In genomic region chr7:28358423-28358868, GRCh38 we compare ENCODE assay signal across 12 cellular contexts.
DNase-seq lines count a peak whose midpoint lies in the region; ATAC-seq and TF ChIP-seq lines count a peak whose summit lies in the region.
"Had no signal": no experiment of that assay in that cellular context is flagged by ENCODE, and none has a peak within 500 bp of the region (broad histone marks: within the 10 kb centered on the region; RNA-seq: fewer than 3 reads in every experiment).

No MANE protein-coding gene starts in this region.

- peaks cover 6% of the 10 kb centered on the region for H3K4me1 Mint-ChIP-seq in stimulated activated effector memory CD8-positive, alpha-beta T cell treated with anti-CD3 and anti-CD28 coated beads, Interleukin-12 subunit alpha, Interleukin-12 subunit beta, amount 100 ng/mL, for 72 hours

- TF ChIP-seq CTCF in RWPE2 (IDR thresholded peaks at IDR 0.05; ENCODE audit: poor library complexity, severe bottlenecking) (no peak), fibroblast of mammary gland (conservative IDR thresholded peaks at IDR 0.05; ENCODE audit: control insufficient read depth, insufficient read depth, low read depth, low read length) (no peak)

- DNase-seq in activated CD4-positive, CD25-positive, alpha-beta regulatory T cell (lab: John Stamatoyannopoulos, UW), result no peak
- DNase-seq in RWPE2 (ENCODE audit: low spot score) (no peak), fibroblast of mammary gland (ENCODE audit: low read depth) (peak; percentile 99), NAMALWA (ENCODE audit: low spot score) (no peak), head of caudate nucleus (no peak)
- no peak for DNase-seq in stimulated activated effector memory CD8-positive, alpha-beta T cell treated with anti-CD3 and anti-CD28 coated beads, Interleukin-12 subunit alpha, Interleukin-12 subunit beta, amount 100 ng/mL, for 72 hours (ENCODE audit: low spot score in 2 of 2)
- DNase-seq: stimulated activated CD4-positive, alpha-beta T cell treated with anti-CD3 and anti-CD28 coated beads, Interleukin-2, amount 100 ng/mL, for 24 hours; thyroid gland had no signal

- no peak overlapping the region for H3K4me3 ChIP-seq in RWPE2 (ENCODE audit: severe bottlenecking)
- H3K4me3 ChIP-seq in fibroblast of mammary gland (ENCODE audit: control insufficient read depth, low read depth, low read length), result no peak overlapping the region
- H3K4me3 ChIP-seq: thyroid gland had no signal

- H3K9me3 Mint-ChIP-seq in stimulated activated effector memory CD8-positive, alpha-beta T cell treated with anti-CD3 and anti-CD28 coated beads, Interleukin-12 subunit alpha, Interleukin-12 subunit beta, amount 100 ng/mL, for 72 hours, result no peaks in the 10 kb centered on the region
- H3K9me3 Mint-ChIP-seq: T-helper 2 cell treated with Interferon-gamma antibody and Interleukin-4, amounts not matched to agents 5 μg/mL and 100 μg/mL, for 36 hours had no signal

- no peaks in the 10 kb centered on the region for H3K27me3 ChIP-seq in RWPE2 (ENCODE audit: insufficient read depth, poor library complexity, severe bottlenecking)
- H3K27me3 ChIP-seq: thyroid gland had no signal

- H3K36me3 ChIP-seq in RWPE2 (ENCODE audit: low read depth), result no peaks in the 10 kb centered on the region
- H3K36me3 ChIP-seq: thyroid gland had no signal

- peak overlapping the region; percentile 26 for H3K27ac ChIP-seq in RWPE2 (ENCODE audit: poor library complexity, severe bottlenecking)
- H3K27ac ChIP-seq: 22Rv1, thyroid gland had no signal

- peaks cover 25% of the 10 kb centered on the region for H3K4me1 ChIP-seq in RWPE2 (ENCODE audit: insufficient read depth, poor library complexity, severe bottlenecking)
- H3K4me1 ChIP-seq: thyroid gland had no signal

- ATAC-seq in activated CD4-positive, CD25-positive, alpha-beta regulatory T cell treated with anti-CD3 and anti-CD28 coated beads, Interleukin-2, amount 50 U/mL, for 24 hours, result peak; percentile 36 to 48
- ATAC-seq in RWPE2 (ENCODE audit: low read depth), result peak; percentile 89
- ATAC-seq in stimulated activated effector memory CD8-positive, alpha-beta T cell treated with anti-CD3 and anti-CD28 coated beads, Interleukin-12 subunit alpha, Interleukin-12 subunit beta, amount 100 ng/mL, for 72 hours, result peak; percentile 80
- ATAC-seq in HG03097 (IDR thresholded peaks at IDR 0.05; ENCODE audit: low FRiP score, unreplicated experiment), result no peak

- H3K36me3 Mint-ChIP-seq in stimulated activated effector memory CD8-positive, alpha-beta T cell treated with anti-CD3 and anti-CD28 coated beads, Interleukin-12 subunit alpha, Interleukin-12 subunit beta, amount 100 ng/mL, for 72 hours, result no peaks in the 10 kb centered on the region

- H3K9me3 ChIP-seq in RWPE2 (ENCODE audit: severe bottlenecking), result no peaks in the 10 kb centered on the region
- H3K9me3 ChIP-seq: thyroid gland had no signal

- no peak overlapping the region for H3K27ac Mint-ChIP-seq in stimulated activated effector memory CD8-positive, alpha-beta T cell treated with anti-CD3 and anti-CD28 coated beads, Interleukin-12 subunit alpha, Interleukin-12 subunit beta, amount 100 ng/mL, for 72 hours
- H3K27ac Mint-ChIP-seq: T-helper 2 cell treated with Interferon-gamma antibody and Interleukin-4, amounts not matched to agents 5 μg/mL and 100 μg/mL, for 36 hours had no signal

- no peak overlapping the region for H3K4me3 Mint-ChIP-seq in stimulated activated effector memory CD8-positive, alpha-beta T cell treated with anti-CD3 and anti-CD28 coated beads, Interleukin-12 subunit alpha, Interleukin-12 subunit beta, amount 100 ng/mL, for 72 hours
- H3K4me3 Mint-ChIP-seq: T-helper 2 cell treated with Interferon-gamma antibody and Interleukin-4, amounts not matched to agents 5 μg/mL and 100 μg/mL, for 36 hours had no signal

- intact Hi-C loops in head of caudate nucleus (cut with DNase I), result no loop called here
